1 cellular context compared by ENCODE assay signal in genomic region chr7:32042900-32043299, GRCh38.
TF ChIP-seq lines count a peak whose summit lies in the region.

No MANE protein-coding gene starts in this region.

TF ChIP-seq in H1, 55 proteins besides CTCF, POLR2A, EP300 and RAD21 (continued from another document):
- TF ChIP-seq, protein P1, sequence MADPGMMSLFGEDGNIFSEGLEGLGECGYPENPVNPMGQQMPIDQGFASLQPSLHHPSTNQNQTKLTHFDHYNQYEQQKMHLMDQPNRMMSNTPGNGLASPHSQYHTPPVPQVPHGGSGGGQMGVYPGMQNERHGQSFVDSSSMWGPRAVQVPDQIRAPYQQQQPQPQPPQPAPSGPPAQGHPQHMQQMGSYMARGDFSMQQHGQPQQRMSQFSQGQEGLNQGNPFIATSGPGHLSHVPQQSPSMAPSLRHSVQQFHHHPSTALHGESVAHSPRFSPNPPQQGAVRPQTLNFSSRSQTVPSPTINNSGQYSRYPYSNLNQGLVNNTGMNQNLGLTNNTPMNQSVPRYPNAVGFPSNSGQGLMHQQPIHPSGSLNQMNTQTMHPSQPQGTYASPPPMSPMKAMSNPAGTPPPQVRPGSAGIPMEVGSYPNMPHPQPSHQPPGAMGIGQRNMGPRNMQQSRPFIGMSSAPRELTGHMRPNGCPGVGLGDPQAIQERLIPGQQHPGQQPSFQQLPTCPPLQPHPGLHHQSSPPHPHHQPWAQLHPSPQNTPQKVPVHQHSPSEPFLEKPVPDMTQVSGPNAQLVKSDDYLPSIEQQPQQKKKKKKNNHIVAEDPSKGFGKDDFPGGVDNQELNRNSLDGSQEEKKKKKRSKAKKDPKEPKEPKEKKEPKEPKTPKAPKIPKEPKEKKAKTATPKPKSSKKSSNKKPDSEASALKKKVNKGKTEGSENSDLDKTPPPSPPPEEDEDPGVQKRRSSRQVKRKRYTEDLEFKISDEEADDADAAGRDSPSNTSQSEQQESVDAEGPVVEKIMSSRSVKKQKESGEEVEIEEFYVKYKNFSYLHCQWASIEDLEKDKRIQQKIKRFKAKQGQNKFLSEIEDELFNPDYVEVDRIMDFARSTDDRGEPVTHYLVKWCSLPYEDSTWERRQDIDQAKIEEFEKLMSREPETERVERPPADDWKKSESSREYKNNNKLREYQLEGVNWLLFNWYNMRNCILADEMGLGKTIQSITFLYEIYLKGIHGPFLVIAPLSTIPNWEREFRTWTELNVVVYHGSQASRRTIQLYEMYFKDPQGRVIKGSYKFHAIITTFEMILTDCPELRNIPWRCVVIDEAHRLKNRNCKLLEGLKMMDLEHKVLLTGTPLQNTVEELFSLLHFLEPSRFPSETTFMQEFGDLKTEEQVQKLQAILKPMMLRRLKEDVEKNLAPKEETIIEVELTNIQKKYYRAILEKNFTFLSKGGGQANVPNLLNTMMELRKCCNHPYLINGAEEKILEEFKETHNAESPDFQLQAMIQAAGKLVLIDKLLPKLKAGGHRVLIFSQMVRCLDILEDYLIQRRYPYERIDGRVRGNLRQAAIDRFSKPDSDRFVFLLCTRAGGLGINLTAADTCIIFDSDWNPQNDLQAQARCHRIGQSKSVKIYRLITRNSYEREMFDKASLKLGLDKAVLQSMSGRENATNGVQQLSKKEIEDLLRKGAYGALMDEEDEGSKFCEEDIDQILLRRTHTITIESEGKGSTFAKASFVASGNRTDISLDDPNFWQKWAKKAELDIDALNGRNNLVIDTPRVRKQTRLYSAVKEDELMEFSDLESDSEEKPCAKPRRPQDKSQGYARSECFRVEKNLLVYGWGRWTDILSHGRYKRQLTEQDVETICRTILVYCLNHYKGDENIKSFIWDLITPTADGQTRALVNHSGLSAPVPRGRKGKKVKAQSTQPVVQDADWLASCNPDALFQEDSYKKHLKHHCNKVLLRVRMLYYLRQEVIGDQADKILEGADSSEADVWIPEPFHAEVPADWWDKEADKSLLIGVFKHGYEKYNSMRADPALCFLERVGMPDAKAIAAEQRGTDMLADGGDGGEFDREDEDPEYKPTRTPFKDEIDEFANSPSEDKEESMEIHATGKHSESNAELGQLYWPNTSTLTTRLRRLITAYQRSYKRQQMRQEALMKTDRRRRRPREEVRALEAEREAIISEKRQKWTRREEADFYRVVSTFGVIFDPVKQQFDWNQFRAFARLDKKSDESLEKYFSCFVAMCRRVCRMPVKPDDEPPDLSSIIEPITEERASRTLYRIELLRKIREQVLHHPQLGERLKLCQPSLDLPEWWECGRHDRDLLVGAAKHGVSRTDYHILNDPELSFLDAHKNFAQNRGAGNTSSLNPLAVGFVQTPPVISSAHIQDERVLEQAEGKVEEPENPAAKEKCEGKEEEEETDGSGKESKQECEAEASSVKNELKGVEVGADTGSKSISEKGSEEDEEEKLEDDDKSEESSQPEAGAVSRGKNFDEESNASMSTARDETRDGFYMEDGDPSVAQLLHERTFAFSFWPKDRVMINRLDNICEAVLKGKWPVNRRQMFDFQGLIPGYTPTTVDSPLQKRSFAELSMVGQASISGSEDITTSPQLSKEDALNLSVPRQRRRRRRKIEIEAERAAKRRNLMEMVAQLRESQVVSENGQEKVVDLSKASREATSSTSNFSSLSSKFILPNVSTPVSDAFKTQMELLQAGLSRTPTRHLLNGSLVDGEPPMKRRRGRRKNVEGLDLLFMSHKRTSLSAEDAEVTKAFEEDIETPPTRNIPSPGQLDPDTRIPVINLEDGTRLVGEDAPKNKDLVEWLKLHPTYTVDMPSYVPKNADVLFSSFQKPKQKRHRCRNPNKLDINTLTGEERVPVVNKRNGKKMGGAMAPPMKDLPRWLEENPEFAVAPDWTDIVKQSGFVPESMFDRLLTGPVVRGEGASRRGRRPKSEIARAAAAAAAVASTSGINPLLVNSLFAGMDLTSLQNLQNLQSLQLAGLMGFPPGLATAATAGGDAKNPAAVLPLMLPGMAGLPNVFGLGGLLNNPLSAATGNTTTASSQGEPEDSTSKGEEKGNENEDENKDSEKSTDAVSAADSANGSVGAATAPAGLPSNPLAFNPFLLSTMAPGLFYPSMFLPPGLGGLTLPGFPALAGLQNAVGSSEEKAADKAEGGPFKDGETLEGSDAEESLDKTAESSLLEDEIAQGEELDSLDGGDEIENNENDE (IDR thresholded peaks at IDR 0.05; ENCODE audit: insufficient replicate concordance, low read length), result no peak
- TF ChIP-seq SIRT6 (IDR thresholded peaks at IDR 0.05; ENCODE audit: low read length) (no peak), RFX5 (IDR thresholded peaks at IDR 0.05; ENCODE audit: borderline replicate concordance, low read depth, low read length) (no peak), EGR1 (IDR thresholded peaks at IDR 0.05; ENCODE audit: borderline replicate concordance, low read depth, low read length) (no peak), CREB1 (IDR thresholded peaks at IDR 0.05) (no peak), MAFK (IDR thresholded peaks at IDR 0.05; ENCODE audit: low read depth, low read length) (no peak), PHF8 (conservative IDR thresholded peaks at IDR 0.05; ENCODE audit: low read depth, low read length) (no peak), GABPA (IDR thresholded peaks at IDR 0.05; ENCODE audit: borderline replicate concordance, insufficient read depth, low read length) (no peak), ATF2 (IDR thresholded peaks at IDR 0.05; ENCODE audit: low read length) (no peak), SP1 (IDR thresholded peaks at IDR 0.05; ENCODE audit: low read depth, low read length) (no peak), CBX5 (IDR thresholded peaks at IDR 0.05; ENCODE audit: low read depth, low read length) (no peak)
